10 cellular contexts compared by ENCODE assay signal in genomic region chr16:78478267-78478821, GRCh38.
A peak's percentile ranks its signal among the peaks of the same experiment; 100 is the strongest.
DNase-seq lines count a peak whose midpoint lies in the region; ATAC-seq and TF ChIP-seq lines count a peak whose summit lies in the region.
"Had no signal": no experiment of that assay in that cellular context is flagged by ENCODE, and none has a peak within 500 bp of the region (broad histone marks: within the 10 kb centered on the region; RNA-seq: fewer than 3 reads in every experiment).

No MANE protein-coding gene starts in this region.

- H3K23ac ChIP-seq in mesenchymal stem cell (ENCODE audit: low read length in 2 of 2): no peak overlapping the region

- H2BK12ac ChIP-seq in mesenchymal stem cell (ENCODE audit: low read length in 2 of 2): no peak overlapping the region

- no peak overlapping the region for H3K18ac ChIP-seq in mesenchymal stem cell (ENCODE audit: low read depth in 1 of 2, low read length in 2 of 2)

- peak; percentile 38 for TF ChIP-seq CTCF in VCaP (conservative IDR thresholded peaks at IDR 0.05)

- H3K27ac ChIP-seq in VCaP (no peak overlapping the region), mesenchymal stem cell (ENCODE audit: low read length, poor library complexity, severe bottlenecking) (no peak overlapping the region)
- H3K27ac ChIP-seq: breast epithelium had no signal

- DNase-seq in NCI-H510A treated with DMSO at 0.1 percent for 48 hours (lab: John Stamatoyannopoulos, UW) (peak; percentile 33), NCI-H510A (lab: John Stamatoyannopoulos, UW) (no peak), KBM-7 (peak; percentile 12), mesenchymal stem cell (peak; percentile 16), foreskin melanocyte (no peak)
- DNase-seq: activated B cell treated with CpG ODN at 0.5 μM for 24 hours had no signal

- ATAC-seq in HG02798 (IDR thresholded peaks at IDR 0.05; ENCODE audit: poor library complexity, unreplicated experiment) (no peak), GM21786 (IDR thresholded peaks at IDR 0.05; ENCODE audit: unreplicated experiment) (no peak)

- no peak overlapping the region for H3K14ac ChIP-seq in mesenchymal stem cell (ENCODE audit: low read length in 2 of 2)

- H3K4me3 ChIP-seq in mesenchymal stem cell (ENCODE audit: insufficient read depth in 1 of 2, low read depth in 1 of 2, low read length in 2 of 2): no peak overlapping the region
- H3K4me3 ChIP-seq: breast epithelium had no signal

- H3K27me3 ChIP-seq in mesenchymal stem cell (ENCODE audit: control insufficient read depth in 1 of 2, insufficient read depth in 1 of 2, low read length in 2 of 2): no peaks in the 10 kb centered on the region
- H3K27me3 ChIP-seq: breast epithelium had no signal

- H2AK5ac ChIP-seq in mesenchymal stem cell (ENCODE audit: low read length, severe bottlenecking): no peak overlapping the region

- no peak overlapping the region for H2BK5ac ChIP-seq in mesenchymal stem cell (ENCODE audit: low read depth, low read length, poor library complexity, severe bottlenecking)

- H3K4me2 ChIP-seq in mesenchymal stem cell (ENCODE audit: low read length, poor library complexity, severe bottlenecking): peak overlapping the region; percentile 37

- WGBS in mesenchymal stem cell: 76% methylated on average over 6 of the region's 7 CpGs

- no peaks in the 10 kb centered on the region for H3K9me3 ChIP-seq in mesenchymal stem cell (ENCODE audit: control insufficient read depth, low read length)
- H3K9me3 ChIP-seq: breast epithelium had no signal

- H3K4me1 ChIP-seq in mesenchymal stem cell (ENCODE audit: control insufficient read depth, insufficient read depth, low read depth, low read length): no peaks in the 10 kb centered on the region
- H3K4me1 ChIP-seq: breast epithelium had no signal

- H2AFZ ChIP-seq in mesenchymal stem cell (ENCODE audit: low read depth, low read length): no peak overlapping the region

- H3K36me3 ChIP-seq in mesenchymal stem cell (ENCODE audit: control insufficient read depth in 1 of 2, insufficient read depth in 2 of 2, low read depth in 1 of 2, low read length in 2 of 2): no peaks in the 10 kb centered on the region
- H3K36me3 ChIP-seq: breast epithelium had no signal

- peak overlapping the region; percentile 51 for H4K8ac ChIP-seq in mesenchymal stem cell (ENCODE audit: low read length)

- no peak overlapping the region for H2BK120ac ChIP-seq in mesenchymal stem cell (ENCODE audit: low read depth, low read length)

- in situ Hi-C loops in KBM-7 (cut with MboI; ENCODE audit: low pct_unique_long_range_greater_than_20kb, low sequenced_read_pairs): no loop called here

- H3K79me1 ChIP-seq in mesenchymal stem cell (replicated peaks; ENCODE audit: low read length, poor library complexity, severe bottlenecking): no peaks in the 10 kb centered on the region

- H4K91ac ChIP-seq in mesenchymal stem cell (ENCODE audit: low read length): no peak overlapping the region

- H3K9ac ChIP-seq in mesenchymal stem cell (ENCODE audit: low read length): no peak overlapping the region

- no peak overlapping the region for H2BK15ac ChIP-seq in mesenchymal stem cell (ENCODE audit: low read depth, poor library complexity, severe bottlenecking)

- no peak overlapping the region for H3K4ac ChIP-seq in mesenchymal stem cell (ENCODE audit: low read depth in 1 of 2, low read length in 2 of 2)

Comparison
In these comparisons a context has a peak if more than half of its experiments do, and no peak if none do; other contexts are left out.
1. DNase-seq: peak in NCI-H510A treated with DMSO at 0.1 percent for 48 hours (single experiment), KBM-7 (single experiment) and mesenchymal stem cell (single experiment); none in NCI-H510A (single experiment) and foreskin melanocyte (single experiment).